In genomic region chr12:57456145-57456700, GRCh38 we compare ENCODE assay signal across 8 cellular contexts. TPM values are rescaled to one million over a fixed set of nuclear protein-coding genes. Genes with fewer than 3 reads are reported as not detected.
DNase-seq lines count a peak whose midpoint lies in the region; ATAC-seq, FAIRE-seq and TF ChIP-seq lines count a peak whose summit lies in the region.

No MANE protein-coding gene starts in this region.

- H3K36me3 ChIP-seq in skeletal muscle tissue (ENCODE audit: control insufficient read depth in 3 of 3, insufficient read depth in 3 of 3, low read length in 3 of 3) = no peaks in the 10 kb centered on the region

- peak; percentile 71 for DNase-seq in D341Med (ENCODE audit: low spot score)
- peak; percentile 35 for DNase-seq in GM19239 (ENCODE audit: insufficient read length, low spot score)
- DNase-seq in NCI-H2107 treated with DMSO at 0.1 percent for 48 hours (lab: John Stamatoyannopoulos, UW; ENCODE audit: unreplicated experiment) = peak; percentile 74
- peak; percentile 74 for DNase-seq in activated CD8-positive, alpha-beta T cell treated with anti-CD3 and anti-CD28 coated beads for 36 hours
- peak in 1 of 2 donors; percentile 57 for DNase-seq in foreskin fibroblast
- DNase-seq in midbrain (lab: John Stamatoyannopoulos, UW) = no peak

- TF ChIP-seq CTCF in activated CD8-positive, alpha-beta T cell treated with anti-CD3 and anti-CD28 coated beads for 36 hours (IDR thresholded peaks at IDR 0.05) = peak; percentile 68
- TF ChIP-seq CTCF in foreskin fibroblast (IDR thresholded peaks at IDR 0.05; ENCODE audit: low read depth, low read length) = peak; percentile 65

- POLR2A ChIA-PET in activated CD8-positive, alpha-beta T cell treated with anti-CD3 and anti-CD28 coated beads for 36 hours (lab: Charles Lee) = interaction anchor here (0.9 to 1.5 kb wide), 4 partner anchors 20 to 26 kb away, joined by 3 to 7 read pairs (median 4); no protein-coding TSS in a partner anchor

- H3K9ac ChIP-seq in skeletal muscle tissue (ENCODE audit: low read depth in 1 of 3, low read length in 3 of 3) = peak overlapping the region; percentile 21 to 86 (median 46)

- H3K4me3 Mint-ChIP-seq in activated CD8-positive, alpha-beta T cell treated with anti-CD3 and anti-CD28 coated beads for 36 hours = peak overlapping the region; percentile 81

- peaks cover 48% of the 10 kb centered on the region for H3K4me1 Mint-ChIP-seq in activated CD8-positive, alpha-beta T cell treated with anti-CD3 and anti-CD28 coated beads for 36 hours (ENCODE audit: low read depth)

- CTCF ChIA-PET in activated CD8-positive, alpha-beta T cell treated with anti-CD3 and anti-CD28 coated beads for 36 hours (lab: Charles Lee) = interaction anchor here (0.6 to 7.1 kb wide), 47 partner anchors 8 to 227 kb away, joined by 3 to 118 read pairs (median 4); partner anchors contain the start of genes INHBC, MARS1 and SHMT2

- H3K9me3 ChIP-seq in skeletal muscle tissue (ENCODE audit: control insufficient read depth in 3 of 3, low read length in 3 of 3) = no peaks in the 10 kb centered on the region

- H3K4me3 ChIP-seq in foreskin fibroblast (ENCODE audit: low read depth in 1 of 2, low read length in 2 of 2) (no peak overlapping the region), skeletal muscle tissue (ENCODE audit: low read length in 3 of 3) (peak overlapping the region in 2 of 3 donors; percentile 53 to 77)

- H3K9me3 Mint-ChIP-seq in activated CD8-positive, alpha-beta T cell treated with anti-CD3 and anti-CD28 coated beads for 36 hours = no peaks in the 10 kb centered on the region

- peak overlapping the region; percentile 81 for H3K27ac ChIP-seq in skeletal muscle tissue (ENCODE audit: low read depth, low read length)

- intact Hi-C loops in activated CD8-positive, alpha-beta T cell treated with anti-CD3 and anti-CD28 coated beads for 36 hours (cut with micrococcal nuclease) = loop anchor here (5.0 to 10.0 kb wide), 2 partner anchors 151 to 194 kb away; no protein-coding TSS in a partner anchor

- peak; percentile 70 for FAIRE-seq in GM19239 (lab: Jason Lieb, UNC)

- peak; percentile 25 for ATAC-seq in activated CD8-positive, alpha-beta T cell treated with anti-CD3 and anti-CD28 coated beads for 36 hours
- ATAC-seq in HG02840 (IDR thresholded peaks at IDR 0.05; ENCODE audit: low FRiP score, unreplicated experiment) = no peak

- H3K27me3 ChIP-seq in skeletal muscle tissue (ENCODE audit: control insufficient read depth in 3 of 3, insufficient read depth in 3 of 3, low read length in 3 of 3) = peaks cover 5 to 11% (median 6%) of the 10 kb centered on the region in 3 donors

- peak overlapping the region; percentile 75 for H3K27ac Mint-ChIP-seq in activated CD8-positive, alpha-beta T cell treated with anti-CD3 and anti-CD28 coated beads for 36 hours

- peaks cover 4% of the 10 kb centered on the region for H3K27me3 Mint-ChIP-seq in activated CD8-positive, alpha-beta T cell treated with anti-CD3 and anti-CD28 coated beads for 36 hours

- H3K36me3 Mint-ChIP-seq in activated CD8-positive, alpha-beta T cell treated with anti-CD3 and anti-CD28 coated beads for 36 hours (ENCODE audit: low read depth) = no peaks in the 10 kb centered on the region

- peaks cover 46 to 71% (median 58%) of the 10 kb centered on the region in 3 donors for H3K4me1 ChIP-seq in skeletal muscle tissue (ENCODE audit: control insufficient read depth in 3 of 3, insufficient read depth in 3 of 3, low read length in 3 of 3)

RNA-seq across cellular contexts. Expression of gene INHBE, which starts 1.1 kb away (rescaled TPM):
- 1 to 10 TPM; 1.7 to 2.3 TPM for total RNA-seq in activated CD8-positive, alpha-beta T cell treated with anti-CD3 and anti-CD28 coated beads for 36 hours
- total RNA-seq in skeletal muscle tissue = 1.0 TPM

RNA-seq across cellular contexts. Expression of gene GLI1, which starts 3.4 kb away (rescaled TPM):
- total RNA-seq in activated CD8-positive, alpha-beta T cell treated with anti-CD3 and anti-CD28 coated beads for 36 hours = under 1 TPM; 0.20 to 0.83 TPM
- 5.2 TPM for total RNA-seq in skeletal muscle tissue

RNA-seq across cellular contexts. Expression of gene INHBC, which starts 21.6 kb away (rescaled TPM):
- total RNA-seq in activated CD8-positive, alpha-beta T cell treated with anti-CD3 and anti-CD28 coated beads for 36 hours = under 1 TPM in 1 of 2 experiments, not detected in 1; 0.16 TPM
- not detected for total RNA-seq in skeletal muscle tissue

RNA-seq across cellular contexts. Expression of gene ARHGAP9, which starts 23.4 kb away (rescaled TPM):
- 100 to 1,000 TPM; 125 to 128 TPM for total RNA-seq in activated CD8-positive, alpha-beta T cell treated with anti-CD3 and anti-CD28 coated beads for 36 hours
- 5.2 TPM for total RNA-seq in skeletal muscle tissue

RNA-seq across cellular contexts. Expression of gene R3HDM2, which starts 25.4 kb away (rescaled TPM):
- total RNA-seq in activated CD8-positive, alpha-beta T cell treated with anti-CD3 and anti-CD28 coated beads for 36 hours = 10 to 100 TPM; 33.2 to 44.0 TPM
- total RNA-seq in skeletal muscle tissue = 9.9 TPM

Comparison
In these comparisons a context has a peak if more than half of its experiments do, and no peak if none do; other contexts are left out.
1. H3K4me3 ChIP-seq: peak in skeletal muscle tissue (2 of 3); none in foreskin fibroblast (0 of 2).